ENCODE assay signal across 14 cellular contexts in the genomic region with DNA sequence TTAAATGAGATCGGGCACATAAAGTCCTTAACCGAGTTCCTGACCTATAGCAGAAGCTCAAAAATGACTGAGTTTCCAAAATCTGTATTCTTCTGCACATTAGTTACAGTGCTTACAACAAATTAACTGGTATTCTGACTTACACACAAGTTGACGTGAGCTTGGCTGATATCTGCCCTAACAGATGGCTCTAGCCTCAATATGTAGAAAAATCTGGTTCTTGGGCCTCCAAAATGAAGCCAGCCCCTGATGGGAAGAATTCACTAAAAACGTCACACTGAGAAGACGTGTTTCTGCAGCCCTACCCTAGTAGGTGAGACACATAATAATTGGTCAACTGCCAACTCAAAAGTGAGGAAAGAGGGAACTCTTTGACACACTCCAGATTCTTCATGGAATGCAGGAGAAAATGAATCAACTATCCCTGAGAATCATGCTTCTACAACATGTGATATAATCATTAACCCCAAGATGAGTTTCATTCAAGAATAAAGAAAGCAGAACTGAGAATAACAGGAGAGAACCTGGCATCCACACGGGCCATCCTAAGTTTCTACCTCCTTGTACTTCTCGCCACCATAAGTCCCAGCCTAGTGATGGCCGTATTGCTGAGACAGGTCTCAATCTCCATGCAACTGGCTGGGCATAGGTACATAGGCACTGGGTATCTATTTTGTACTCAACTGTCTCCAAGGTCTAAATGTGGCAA.
"Had no signal": no experiment of that assay in that cellular context is flagged by ENCODE, and none has a peak within 500 bp of the region (broad histone marks: within the 10 kb centered on the region; RNA-seq: fewer than 3 reads in every experiment).

No MANE protein-coding gene starts in this region.

- H3K4me3 ChIP-seq: breast epithelium, gastroesophageal sphincter, ovary, thoracic aorta, upper lobe of right lung had no signal

- H3K27me3 ChIP-seq: breast epithelium, gastroesophageal sphincter, ovary, upper lobe of right lung had no signal

- H3K4me1 ChIP-seq: breast epithelium, upper lobe of right lung had no signal

- H3K9me3 ChIP-seq: breast epithelium, gastroesophageal sphincter, ovary, thoracic aorta, upper lobe of right lung had no signal

- H3K9me3 Mint-ChIP-seq: activated T-helper 1 cell treated with anti-CD3 and anti-CD28 coated beads, Interleukin-12 subunit alpha, Interleukin-12 subunit beta, Interleukin-2, Interleukin-4 antibody, amounts not matched to agents 30 ng/mL and 10 ng/mL and 1 ng/mL, durations not matched to agents 14 hours and 24 hours and 36 hours; naive B cell had no signal

- H3K4me3 Mint-ChIP-seq: activated T-helper 1 cell treated with anti-CD3 and anti-CD28 coated beads, Interleukin-12 subunit alpha, Interleukin-12 subunit beta, Interleukin-2, Interleukin-4 antibody, amounts not matched to agents 30 ng/mL and 10 ng/mL and 1 ng/mL, durations not matched to agents 14 hours and 24 hours and 36 hours had no signal

- ATAC-seq: gastroesophageal sphincter, left lobe of liver, upper lobe of right lung had no signal

- H3K27me3 Mint-ChIP-seq: naive B cell had no signal

- H3K36me3 Mint-ChIP-seq: naive B cell had no signal

- H3K27ac ChIP-seq: breast epithelium, gastroesophageal sphincter, ovary, thoracic aorta, upper lobe of right lung had no signal

- H3K27ac Mint-ChIP-seq: activated T-helper 1 cell treated with anti-CD3 and anti-CD28 coated beads, Interleukin-12 subunit alpha, Interleukin-12 subunit beta, Interleukin-2, Interleukin-4 antibody, amounts not matched to agents 30 ng/mL and 10 ng/mL and 1 ng/mL, durations not matched to agents 14 hours and 24 hours and 36 hours; naive B cell had no signal

- H3K36me3 ChIP-seq: breast epithelium, ovary, thoracic aorta, upper lobe of right lung had no signal

- DNase-seq: activated CD4-positive, alpha-beta T cell treated with anti-CD3 and anti-CD28 coated beads, Interleukin-2, amount 50 U/mL, for 1 hour; activated naive CD4-positive, alpha-beta T cell; aorta; dermis blood vessel endothelial cell; mammary epithelial cell; naive B cell; ovary; stimulated activated CD4-positive, alpha-beta T cell treated with anti-CD3 and anti-CD28 coated beads, Interleukin-1b, Interleukin-23, amount 100 ng/mL, for 48 hours; upper lobe of right lung had no signal
